Comparison of ENCODE assay signal across 9 cellular contexts in genomic region chr17:48262982-48263586, GRCh38.
A peak's percentile ranks its signal among the peaks of the same experiment; 100 is the strongest.
DNase-seq lines count a peak whose midpoint lies in the region; ATAC-seq, FAIRE-seq and TF ChIP-seq lines count a peak whose summit lies in the region.
"Had no signal": no experiment of that assay in that cellular context is flagged by ENCODE, and none has a peak within 500 bp of the region (broad histone marks: within the 10 kb centered on the region; RNA-seq: fewer than 3 reads in every experiment).

No MANE protein-coding gene starts in this region.

- no peak overlapping the region for H3K4me3 ChIP-seq in esophagus muscularis mucosa

- peak; percentile 81 for FAIRE-seq in A204.1 (lab: Jason Lieb, UNC)

- H3K9me3 ChIP-seq in esophagus muscularis mucosa = no peaks in the 10 kb centered on the region

- TF ChIP-seq CTCF in GM10266 (IDR thresholded peaks at IDR 0.05; ENCODE audit: control insufficient read depth, insufficient read depth, low read depth, missing control alignments) (peak; percentile 39), esophagus muscularis mucosa (IDR thresholded peaks at IDR 0.05) (peak in 2 of 3 experiments; percentile 19 to 29)

- H3K4me1 ChIP-seq in esophagus muscularis mucosa = no peaks in the 10 kb centered on the region

- H3K27ac ChIP-seq in esophagus muscularis mucosa (replicated peaks in 1 of 4) = no peak overlapping the region

- WGBS in esophagus muscularis mucosa = 86% methylated on average over 1 of the region's 1 CpG

- ATAC-seq in GM19023 (IDR thresholded peaks at IDR 0.05; ENCODE audit: unreplicated experiment) (no peak), GM19467 (IDR thresholded peaks at IDR 0.05; ENCODE audit: unreplicated experiment) (no peak)

- H3K36me3 ChIP-seq in esophagus muscularis mucosa = no peaks in the 10 kb centered on the region

- no peak for TF ChIP-seq EP300 in esophagus muscularis mucosa (IDR thresholded peaks at IDR 0.05)

- intact Hi-C loops in esophagus muscularis mucosa (cut with DNase I) = no loop called here

- TF ChIP-seq POLR2A in esophagus muscularis mucosa (IDR thresholded peaks at IDR 0.05; ENCODE audit: low read depth) = no peak

- peaks cover 0 to 29% (median 5%) of the 10 kb centered on the region in 4 donors for H3K27me3 ChIP-seq in esophagus muscularis mucosa

- DNase-seq in GM10266 (ENCODE audit: extremely low spot score) (no peak), NCI-H748 (lab: John Stamatoyannopoulos, UW; ENCODE audit: unreplicated experiment) (peak; percentile 33), esophagus muscularis mucosa (ENCODE audit: extremely low spot score) (no peak), activated T-cell treated with anti-CD3 and anti-CD28 coated beads for 4 hours (no peak), NCI-H1436 (lab: John Stamatoyannopoulos, UW) (no peak)
- DNase-seq: stimulated activated naive CD4-positive, alpha-beta T cell treated with Interleukin-2 at 50 U/mL for 16 hours had no signal
